ENCODE assay signal across 9 cellular contexts in genomic region chr1:155064109-155064812, GRCh38. TPM values are rescaled to one million over a fixed set of nuclear protein-coding genes. Genes with fewer than 3 reads are reported as not detected.
DNase-seq lines count a peak whose midpoint lies in the region; ATAC-seq and TF ChIP-seq lines count a peak whose summit lies in the region.
"Had no signal": no experiment of that assay in that cellular context is flagged by ENCODE, and none has a peak within 500 bp of the region (broad histone marks: within the 10 kb centered on the region; RNA-seq: fewer than 3 reads in every experiment).

No MANE protein-coding gene starts in this region.

- H3K4me1 ChIP-seq in mesenchymal stem cell (ENCODE audit: control insufficient read depth, insufficient read depth, low read depth, low read length) (peaks cover 23% of the 10 kb centered on the region), vagina (peaks cover 34% of the 10 kb centered on the region)

- H3K4ac ChIP-seq in mesenchymal stem cell (ENCODE audit: low read depth in 1 of 2, low read length in 2 of 2), result no peak overlapping the region

- TF ChIP-seq POLR2A in vagina (IDR thresholded peaks at IDR 0.05), result no peak

- peaks cover 12% of the 10 kb centered on the region for H3K79me1 ChIP-seq in mesenchymal stem cell (replicated peaks; ENCODE audit: low read length, poor library complexity, severe bottlenecking)

- H3K9me3 Mint-ChIP-seq in chondrocyte (ENCODE audit: low read depth), result no peaks in the 10 kb centered on the region

- peak overlapping the region in 1 of 2 experiments; percentile 8 for H3K14ac ChIP-seq in mesenchymal stem cell (ENCODE audit: low read length in 2 of 2)

- H3K4me3 ChIP-seq in AG10803 (ENCODE audit: low read length), result peak overlapping the region; percentile 92
- peak overlapping the region; percentile 90 to 92 for H3K4me3 ChIP-seq in mesenchymal stem cell (ENCODE audit: insufficient read depth in 1 of 2, low read depth in 1 of 2, low read length in 2 of 2)
- peak overlapping the region; percentile 71 to 84 for H3K4me3 ChIP-seq in vagina

- peaks cover 34% of the 10 kb centered on the region for H3K4me1 Mint-ChIP-seq in chondrocyte (ENCODE audit: low read depth)

- H3K27me3 Mint-ChIP-seq in chondrocyte (ENCODE audit: low read depth), result no peaks in the 10 kb centered on the region

- H3K27ac Mint-ChIP-seq in chondrocyte (ENCODE audit: unreplicated experiment), result peak overlapping the region; percentile 73

- H3K4me3 Mint-ChIP-seq in chondrocyte (ENCODE audit: unreplicated experiment), result peak overlapping the region; percentile 78

- H2AFZ ChIP-seq in mesenchymal stem cell (ENCODE audit: low read depth, low read length), result no peak overlapping the region

- no peak overlapping the region for H2BK12ac ChIP-seq in mesenchymal stem cell (ENCODE audit: low read length in 2 of 2)

- H3K27ac ChIP-seq in mesenchymal stem cell (ENCODE audit: low read length, poor library complexity, severe bottlenecking) (no peak overlapping the region), vagina (peak overlapping the region; percentile 79)

- TF ChIP-seq CTCF in AG10803 (conservative IDR thresholded peaks at IDR 0.05; ENCODE audit: low read length) (no peak), chondrocyte (IDR thresholded peaks at IDR 0.05) (no peak), vagina (IDR thresholded peaks at IDR 0.05) (no peak)

- intact Hi-C loops in vagina (cut with DNase I), result loop anchor here (5.0 to 10.0 kb wide), 3 partner anchors 99 to 499 kb away; partner anchors contain the start of genes CHRNB2, PMVK and PYGO2

- H2BK15ac ChIP-seq in mesenchymal stem cell (ENCODE audit: low read depth, poor library complexity, severe bottlenecking), result no peak overlapping the region

- H3K36me3 Mint-ChIP-seq in chondrocyte (ENCODE audit: low read depth), result peaks cover 6% of the 10 kb centered on the region

- H3K27me3 ChIP-seq in mesenchymal stem cell (ENCODE audit: control insufficient read depth in 1 of 2, insufficient read depth in 1 of 2, low read length in 2 of 2) (no peaks in the 10 kb centered on the region), vagina (no peaks in the 10 kb centered on the region)

- no peak overlapping the region for H4K91ac ChIP-seq in mesenchymal stem cell (ENCODE audit: low read length)

- peak overlapping the region in 1 of 2 experiments; percentile 95 for H3K18ac ChIP-seq in mesenchymal stem cell (ENCODE audit: low read depth in 1 of 2, low read length in 2 of 2)

- H2BK120ac ChIP-seq in mesenchymal stem cell (ENCODE audit: low read depth, low read length), result peak overlapping the region; percentile 76

- H3K36me3 ChIP-seq in mesenchymal stem cell (ENCODE audit: control insufficient read depth in 1 of 2, insufficient read depth in 2 of 2, low read depth in 1 of 2, low read length in 2 of 2) (peaks cover 18 to 41% of the 10 kb centered on the region in 2 experiments), vagina (peaks cover 0 to 19% of the 10 kb centered on the region in 2 donors)

- no peak overlapping the region for H4K8ac ChIP-seq in mesenchymal stem cell (ENCODE audit: low read length)

- no peaks in the 10 kb centered on the region for H3K9me3 ChIP-seq in mesenchymal stem cell (ENCODE audit: control insufficient read depth, low read length)
- no peaks in the 10 kb centered on the region for H3K9me3 ChIP-seq in vagina

- no peak overlapping the region for H2AK5ac ChIP-seq in mesenchymal stem cell (ENCODE audit: low read length, severe bottlenecking)

- no peak overlapping the region for H3K23ac ChIP-seq in mesenchymal stem cell (ENCODE audit: low read length in 2 of 2)

- peak overlapping the region; percentile 79 for H3K4me2 ChIP-seq in mesenchymal stem cell (ENCODE audit: low read length, poor library complexity, severe bottlenecking)

- DNase-seq in AG10803 (ENCODE audit: low read depth) (no peak), NCI-H69 (lab: John Stamatoyannopoulos, UW) (peak; percentile 76), chondrocyte (ENCODE audit: low spot score) (no peak), mesenchymal stem cell (peak; percentile 49), vagina (ENCODE audit: extremely low spot score in 2 of 2) (no peak), superior temporal gyrus (ENCODE audit: extremely low spot score) (no peak)

- WGBS in mesenchymal stem cell, result 10% methylated on average over 8 of the region's 14 CpGs

- H3K9ac ChIP-seq in mesenchymal stem cell (ENCODE audit: low read length), result peak overlapping the region; percentile 92

- ATAC-seq in GM19351 (IDR thresholded peaks at IDR 0.05; ENCODE audit: unreplicated experiment), result peak; percentile 31
- ATAC-seq in HG03139 (IDR thresholded peaks at IDR 0.05; ENCODE audit: unreplicated experiment), result no peak

- no peak overlapping the region for H2BK5ac ChIP-seq in mesenchymal stem cell (ENCODE audit: low read depth, low read length, poor library complexity, severe bottlenecking)

RNA-seq across cellular contexts. Expression of gene EFNA4, which starts 0.7 kb away (rescaled TPM):
- total RNA-seq in chondrocyte (8.9 to 10.6 TPM (median 9.7 TPM) in 3 replicates), vagina (13.8 TPM)
- polyA plus RNA-seq in mesenchymal stem cell (2013, experiment 1 of 2), result 14.2 TPM
- 14.3 TPM for polyA plus RNA-seq in mesenchymal stem cell (2013, experiment 2 of 2)

RNA-seq across cellular contexts. Expression of gene ADAM15, which starts 13.1 kb away (rescaled TPM):
- 73.7 to 91.1 TPM (median 75.2 TPM) in 3 replicates for total RNA-seq in chondrocyte
- polyA plus RNA-seq in mesenchymal stem cell (2013, experiment 1 of 2), result 32.8 TPM
- polyA plus RNA-seq in mesenchymal stem cell (2013, experiment 2 of 2), result 32.9 TPM
- 193 TPM for total RNA-seq in vagina

RNA-seq across cellular contexts. Expression of gene EFNA3, which starts 14.4 kb away (rescaled TPM):
- 4.3 to 5.5 TPM (median 4.5 TPM) in 3 replicates for total RNA-seq in chondrocyte
- 0.95 TPM for polyA plus RNA-seq in mesenchymal stem cell (2013, experiment 1 of 2)
- 1.3 TPM for polyA plus RNA-seq in mesenchymal stem cell (2013, experiment 2 of 2)
- total RNA-seq in vagina, result 22.3 TPM

RNA-seq across cellular contexts. Expression of gene DCST1, which starts 30.6 kb away (rescaled TPM):
- total RNA-seq in chondrocyte (not detected in 3 replicates), vagina (not detected)
- not detected for polyA plus RNA-seq in mesenchymal stem cell (2013, experiment 1 of 2)
- not detected for polyA plus RNA-seq in mesenchymal stem cell (2013, experiment 2 of 2)
- total RNA-seq: HT1080 had no signal

RNA-seq across cellular contexts. Expression of gene DCST2, which starts 30.7 kb away (rescaled TPM):
- total RNA-seq in chondrocyte, result 0.30 to 0.36 TPM (median 0.36 TPM) in 3 replicates
- polyA plus RNA-seq in mesenchymal stem cell (2013, experiment 1 of 2), result 0.07 TPM
- 0.08 TPM for polyA plus RNA-seq in mesenchymal stem cell (2013, experiment 2 of 2)
- total RNA-seq in vagina, result 7.9 TPM

Comparison
In these comparisons a context has a peak if more than half of its experiments do, and no peak if none do; other contexts are left out.
1. DNase-seq: peak in NCI-H69 (single experiment) and mesenchymal stem cell (single experiment); none in AG10803 (single experiment), chondrocyte (single experiment), vagina (0 of 2) and superior temporal gyrus (single experiment).
2. Peak in every context shown above with its lines, with median percentiles within 50 percentile points of each other: H3K4me3 ChIP-seq.